In genomic region chr13:106942558-106942957, GRCh38 we compare ENCODE assay signal across 23 cellular contexts.
A peak's percentile ranks its signal among the peaks of the same experiment; 100 is the strongest.
DNase-seq lines count a peak whose midpoint lies in the region; ATAC-seq, FAIRE-seq and TF ChIP-seq lines count a peak whose summit lies in the region.
"Had no signal": no experiment of that assay in that cellular context is flagged by ENCODE, and none has a peak within 500 bp of the region (broad histone marks: within the 10 kb centered on the region; RNA-seq: fewer than 3 reads in every experiment).

No MANE protein-coding gene starts in this region.

- H4K20me1 ChIP-seq in BLaER1 treated with 17β-estradiol and CSF1 and Interleukin-3, amounts not matched to agents 10 nM and 100 nM = no peaks in the 10 kb centered on the region
- H4K20me1 ChIP-seq in GM12878 (ENCODE audit: control insufficient read depth, insufficient read depth) = no peaks in the 10 kb centered on the region
- no peaks in the 10 kb centered on the region for H4K20me1 ChIP-seq in SK-N-SH (ENCODE audit: insufficient read depth)

- H3K9me3 ChIP-seq in BLaER1 treated with 17β-estradiol and CSF1 and Interleukin-3, amounts not matched to agents 10 nM and 100 nM (replicated peaks in 1 of 11) = peaks cover 0 to 14% (median 0%) of the 10 kb centered on the region in 11 experiments; a peak in 4 of 22 replicates
- H3K9me3 ChIP-seq in GM12878 (replicated peaks; ENCODE audit: control insufficient read depth, insufficient read depth, low read length) = no peaks in the 10 kb centered on the region
- H3K9me3 ChIP-seq in right atrium auricular region = no peaks in the 10 kb centered on the region
- no peaks in the 10 kb centered on the region; the same call in 1 of the 2 replicates for H3K9me3 ChIP-seq in SK-N-SH
- H3K9me3 ChIP-seq: BE2C, SJCRH30 had no signal

- RAD21 ChIA-PET in GM12878 (lab: Charles Lee; ENCODE audit: unreplicated experiment) = no interaction called here

- H3F3A ChIP-seq in SK-N-SH (replicated peaks; ENCODE audit: insufficient read depth) = no peaks in the 10 kb centered on the region

- H3K4me3 ChIP-seq in BLaER1 treated with 17β-estradiol and CSF1 and Interleukin-3, amounts not matched to agents 10 nM and 100 nM = no peak overlapping the region
- H3K4me3 ChIP-seq in GM12878 (no peak overlapping the region), right atrium auricular region (no peak overlapping the region), SK-N-SH (ENCODE audit: low read depth in 2 of 2, low read length in 1 of 2) (no peak overlapping the region)
- H3K4me3 ChIP-seq: SJCRH30 had no signal

- WGBS in GM12878 (ENCODE audit: insufficient coverage, insufficient replicate concordance, low lambda C conversion rate, missing lambda C conversion rate) = 33% methylated on average over 3 of the region's 3 CpGs
- WGBS in SK-N-SH (ENCODE audit: low lambda C conversion rate) = 15% methylated on average over 3 of the region's 3 CpGs

- in situ Hi-C loops in GM12878 (cut with MboI) = no loop called here

- CTCF ChIA-PET in GM12878 (lab: Yijun Ruan, JAX) = no interaction called here
- CTCF ChIA-PET in SK-N-SH (lab: Yijun Ruan, JAX) = no interaction called here

- H3K9ac ChIP-seq in BLaER1 treated with 17β-estradiol and CSF1 and Interleukin-3, amounts not matched to agents 10 nM and 100 nM = no peak overlapping the region
- H3K9ac ChIP-seq in GM12878 (ENCODE audit: control insufficient read depth, insufficient read depth, low read length) = no peak overlapping the region
- no peak overlapping the region for H3K9ac ChIP-seq in SK-N-SH

- no TSS peak for BruUV-seq in GM12878 (replicated peaks; lab: Mats Ljungman, UMichigan)

- H3K27ac ChIP-seq in BLaER1 treated with 17β-estradiol and CSF1 and Interleukin-3, amounts not matched to agents 10 nM and 100 nM = peak overlapping the region in 5 of 11 experiments; percentile 6 to 29 (median 18); a peak in 6 of 22 replicates
- no peak overlapping the region for H3K27ac ChIP-seq in GM12878 (ENCODE audit: control insufficient read depth, insufficient read depth)
- H3K27ac ChIP-seq in right atrium auricular region = no peak overlapping the region
- no peak overlapping the region for H3K27ac ChIP-seq in SK-N-SH (ENCODE audit: low read depth in 2 of 2, low read length in 1 of 2)
- H3K27ac ChIP-seq: RWPE1, SJCRH30 had no signal

- SMC1A ChIA-PET in GM12878 (lab: Charles Lee; ENCODE audit: uncharacterized antibody, unreplicated experiment) = no interaction called here

- intact Hi-C loops in GM12878 (cut with micrococcal nuclease; ENCODE audit: unreplicated experiment) = no loop called here

- H3K79me2 ChIP-seq in GM12878 (ENCODE audit: control insufficient read depth, insufficient read depth, low read length) (no peaks in the 10 kb centered on the region), SK-N-SH (ENCODE audit: insufficient read depth) (no peaks in the 10 kb centered on the region)

- TF ChIP-seq POLR2A in GM12878 (IDR thresholded peaks at IDR 0.05; ENCODE audit: low read depth, low read length) = no peak

- no peaks in the 10 kb centered on the region for H3K36me3 ChIP-seq in BLaER1 treated with 17β-estradiol and CSF1 and Interleukin-3, amounts not matched to agents 10 nM and 100 nM
- H3K36me3 ChIP-seq in GM12878 (ENCODE audit: control insufficient read depth in 2 of 2, insufficient read depth in 2 of 2, low read length in 1 of 2) = no peaks in the 10 kb centered on the region
- no peaks in the 10 kb centered on the region for H3K36me3 ChIP-seq in right atrium auricular region
- H3K36me3 ChIP-seq in SK-N-SH (replicated peaks in 1 of 2; ENCODE audit: control insufficient read depth in 1 of 2, insufficient read depth in 2 of 2, low read length in 1 of 2) = no peaks in the 10 kb centered on the region
- H3K36me3 ChIP-seq: BE2C, SJCRH30 had no signal

- TF ChIP-seq CTCF in GM12878 (IDR thresholded peaks at IDR 0.05 in 2 of 3, conservative IDR thresholded peaks at IDR 0.05 in 1 of 3; ENCODE audit: control insufficient read depth in 2 of 3, extremely low read depth in 1 of 3, insufficient read depth in 1 of 3, low read depth in 3 of 3, low read length in 3 of 3) (no peak), right atrium auricular region (IDR thresholded peaks at IDR 0.05) (no peak), SK-N-SH (IDR thresholded peaks at IDR 0.05) (no peak)

- POLR2A ChIA-PET in GM12878 (lab: Charles Lee) (no interaction called here), SK-N-SH (lab: Yijun Ruan, JAX) (no interaction called here)

- TF ChIP-seq EP300 in GM12878 (IDR thresholded peaks at IDR 0.05; ENCODE audit: borderline replicate concordance in 1 of 2, control insufficient read depth in 1 of 2, low read depth in 2 of 2, low read length in 2 of 2) (no peak), SK-N-SH (IDR thresholded peaks at IDR 0.05; ENCODE audit: borderline replicate concordance in 1 of 2, low read depth in 1 of 2, low read length in 1 of 2) (no peak)

- H3K27me3 ChIP-seq in BLaER1 treated with 17β-estradiol and CSF1 and Interleukin-3, amounts not matched to agents 10 nM and 100 nM = no peaks in the 10 kb centered on the region
- H3K27me3 ChIP-seq in GM12878 (replicated peaks in 1 of 2; ENCODE audit: control insufficient read depth in 2 of 2, insufficient read depth in 2 of 2, low read length in 1 of 2) (no peaks in the 10 kb centered on the region), right atrium auricular region (no peaks in the 10 kb centered on the region), SK-N-SH (ENCODE audit: insufficient read depth) (no peaks in the 10 kb centered on the region)
- H3K27me3 ChIP-seq: BE2C, SJCRH30 had no signal

- no peak for DNase-seq in GM12878 (ENCODE audit: low read depth, low spot score)
- no peak for DNase-seq in right atrium auricular region (ENCODE audit: low spot score)
- DNase-seq in C1 segment of cervical spinal cord (lab: John Stamatoyannopoulos, UW) = no peak
- DNase-seq in SK-N-SH = no peak
- DNase-seq: 8988T, BE2C, DMS79 treated with DMSO at 0.1 percent for 48 hours, NCI-H1092, NCI-H146, NCI-H2081 treated with DMSO at 0.1 percent for 48 hours, NCI-H510A, NCI-H82, PC-3, SJCRH30, T-helper 2 cell had no signal

- ATAC-seq in GM19395 (IDR thresholded peaks at IDR 0.05; ENCODE audit: unreplicated experiment) (peak; percentile 50), HG03097 (IDR thresholded peaks at IDR 0.05; ENCODE audit: low FRiP score, unreplicated experiment) (peak; percentile 86), GM12878 (no peak), HG02973 (IDR thresholded peaks at IDR 0.05; ENCODE audit: unreplicated experiment) (no peak)
- ATAC-seq: PC-3 had no signal

- H3K4me1 ChIP-seq in BLaER1 treated with 17β-estradiol and CSF1 and Interleukin-3, amounts not matched to agents 10 nM and 100 nM = peaks cover 16 to 60% (median 34%) of the 10 kb centered on the region in 10 experiments
- H3K4me1 ChIP-seq in GM12878 (ENCODE audit: control insufficient read depth, insufficient read depth, low read length) (no peaks in the 10 kb centered on the region), right atrium auricular region (no peaks in the 10 kb centered on the region), SK-N-SH (ENCODE audit: control insufficient read depth in 1 of 2, insufficient read depth in 2 of 2, low read depth in 1 of 2, low read length in 1 of 2) (no peaks in the 10 kb centered on the region)
- H3K4me1 ChIP-seq: BE2C, SJCRH30 had no signal

- FAIRE-seq in GM12878 (lab: Jason Lieb, UNC) = no peak
- FAIRE-seq: G401.6, GM12891, H1 had no signal

- no peak for TF ChIP-seq RAD21 in GM12878 (IDR thresholded peaks at IDR 0.05; ENCODE audit: insufficient read depth, low read depth, low read length)
- TF ChIP-seq RAD21 in SK-N-SH (IDR thresholded peaks at IDR 0.05; ENCODE audit: low read length) = no peak

- peak overlapping the region in 10 of 11 experiments; percentile 27 to 78 (median 62); a peak in 20 of 22 replicates for H3K4me2 ChIP-seq in BLaER1 treated with 17β-estradiol and CSF1 and Interleukin-3, amounts not matched to agents 10 nM and 100 nM
- H3K4me2 ChIP-seq in GM12878 (ENCODE audit: control insufficient read depth, insufficient read depth) (no peak overlapping the region), SK-N-SH (no peak overlapping the region)

- no peaks in the 10 kb centered on the region for H3K9me2 ChIP-seq in SK-N-SH

- no peak overlapping the region for H2AFZ ChIP-seq in GM12878 (ENCODE audit: control insufficient read depth, low read depth, low read length)
- H2AFZ ChIP-seq in SK-N-SH (ENCODE audit: low read depth) = no peak overlapping the region

TF ChIP-seq in GM12878, 131 proteins besides CTCF, POLR2A, EP300 and RAD21 (continues in another document):
- peak; percentile 19 to 58; a peak in 3 of 4 replicates for TF ChIP-seq BHLHE40 (IDR thresholded peaks at IDR 0.05; ENCODE audit: borderline replicate concordance in 1 of 2, low read depth in 2 of 2, low read length in 1 of 2)
- no peak for TF ChIP-seq RCOR1 (conservative IDR thresholded peaks at IDR 0.05; ENCODE audit: low read depth, low read length)
- TF ChIP-seq IKZF1 (conservative IDR thresholded peaks at IDR 0.05) = 0 out of 2 replicates have a peak, but pooled peaks have one; percentile 15
- TF ChIP-seq SREBF1 (IDR thresholded peaks at IDR 0.05; ENCODE audit: low read length) = no peak
- TF ChIP-seq POU2F2 (IDR thresholded peaks at IDR 0.05; ENCODE audit: borderline replicate concordance, low read depth, low read length) = no peak
- TF ChIP-seq PAX5 (IDR thresholded peaks at IDR 0.05; ENCODE audit: borderline replicate concordance, low read depth, low read length) = no peak
- no peak for TF ChIP-seq SPI1 (IDR thresholded peaks at IDR 0.05; ENCODE audit: borderline replicate concordance, insufficient read depth, low read depth, low read length)
- TF ChIP-seq CBX3 (IDR thresholded peaks at IDR 0.05; ENCODE audit: borderline replicate concordance, low read depth) = no peak
- TF ChIP-seq MYC (IDR thresholded peaks at IDR 0.05; ENCODE audit: insufficient read depth, insufficient read length, insufficient replicate concordance, low read length, severe bottlenecking) = no peak

TF ChIP-seq in SK-N-SH, 30 proteins besides CTCF, POLR2A, EP300 and RAD21 (continues in another document):
- TF ChIP-seq CHD2 (IDR thresholded peaks at IDR 0.05; ENCODE audit: low read length, partially characterized antibody) (no peak), SIN3A (IDR thresholded peaks at IDR 0.05; ENCODE audit: borderline replicate concordance, low read depth, low read length) (no peak), TCF12 (IDR thresholded peaks at IDR 0.05) (no peak), USF2 (IDR thresholded peaks at IDR 0.05; ENCODE audit: borderline replicate concordance, low read depth, low read length) (no peak), MEF2A (IDR thresholded peaks at IDR 0.05; ENCODE audit: borderline replicate concordance, low read depth) (no peak)
- TF ChIP-seq, protein P1, sequence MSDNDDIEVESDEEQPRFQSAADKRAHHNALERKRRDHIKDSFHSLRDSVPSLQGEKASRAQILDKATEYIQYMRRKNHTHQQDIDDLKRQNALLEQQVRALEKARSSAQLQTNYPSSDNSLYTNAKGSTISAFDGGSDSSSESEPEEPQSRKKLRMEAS (IDR thresholded peaks at IDR 0.05; ENCODE audit: low read depth) = no peak

Comparison
In these comparisons a context has a peak if more than half of its experiments do, and no peak if none do; other contexts are left out.
1. H3K4me2 ChIP-seq: peak in BLaER1 treated with 17β-estradiol and CSF1 and Interleukin-3, amounts not matched to agents 10 nM and 100 nM (10 of 11); none in GM12878 (single experiment) and SK-N-SH (single experiment).
2. ATAC-seq: peak in GM19395 (single experiment) and HG03097 (single experiment); none in GM12878 (single experiment) and HG02973 (single experiment).